Comparison of ENCODE assay signal across 21 cellular contexts in genomic region chr10:121556448-121556847, GRCh38. TPM values are rescaled to one million over a fixed set of nuclear protein-coding genes. Genes with fewer than 3 reads are reported as not detected.
A peak's percentile ranks its signal among the peaks of the same experiment; 100 is the strongest.
DNase-seq lines count a peak whose midpoint lies in the region; FAIRE-seq and TF ChIP-seq lines count a peak whose summit lies in the region.
"Had no signal": no experiment of that assay in that cellular context is flagged by ENCODE, and none has a peak within 500 bp of the region (broad histone marks: within the 10 kb centered on the region; RNA-seq: fewer than 3 reads in every experiment).

No MANE protein-coding gene starts in this region.

- H3K27ac ChIP-seq in temporal lobe (ENCODE audit: low read depth, low read length) (peak overlapping the region; percentile 38), kidney (ENCODE audit: low read depth in 2 of 2, low read length in 2 of 2) (peak overlapping the region in 1 of 2 donors; percentile 25)

- H3K9ac ChIP-seq in kidney (ENCODE audit: low read length in 2 of 2), result no peak overlapping the region

- no peaks in the 10 kb centered on the region for H3K36me3 ChIP-seq in kidney (ENCODE audit: control insufficient read depth in 1 of 2, insufficient read depth in 2 of 2, low read length in 2 of 2)

- no peaks in the 10 kb centered on the region for H3K9me3 Mint-ChIP-seq in mesothelial cell of epicardium

- no peaks in the 10 kb centered on the region for H3K27me3 Mint-ChIP-seq in mesothelial cell of epicardium (ENCODE audit: low read depth)

- H3K27ac Mint-ChIP-seq in mesothelial cell of epicardium, result peak overlapping the region; percentile 81

- H3K4me1 Mint-ChIP-seq in mesothelial cell of epicardium, result peaks cover 57% of the 10 kb centered on the region

- peaks cover 7 to 9% of the 10 kb centered on the region in 2 donors for H3K4me1 ChIP-seq in kidney (ENCODE audit: control insufficient read depth in 1 of 2, insufficient read depth in 1 of 2, low read depth in 1 of 2, low read length in 2 of 2)

- intact Hi-C loops in kidney (cut with DNase I), result no loop called here

- no peaks in the 10 kb centered on the region for H3K9me3 ChIP-seq in kidney (ENCODE audit: control insufficient read depth in 1 of 2, low read length in 2 of 2)

- H3K36me3 Mint-ChIP-seq in mesothelial cell of epicardium, result peaks cover 9% of the 10 kb centered on the region

- DNase-seq in NCI-H2171 treated with DMSO at 0.1 percent for 48 hours (lab: John Stamatoyannopoulos, UW) (peak; percentile 40), NCI-H2171 (lab: John Stamatoyannopoulos, UW) (no peak), SK-N-DZ (ENCODE audit: low spot score) (peak; percentile 46), mesothelial cell of epicardium (ENCODE audit: low spot score in 2 of 2, unreplicated experiment in 2 of 2) (no peak), NCI-H187 (lab: John Stamatoyannopoulos, UW) (no peak), cerebellum (ENCODE audit: low spot score) (no peak), kidney (no peak)
- DNase-seq: 8988T, DMS153, EL, KBM-7, NCI-H1048, NCI-H146, NCI-H2081 treated with DMSO at 0.1 percent for 48 hours, NCI-H2227 treated with DMSO at 0.1 percent for 48 hours, NCI-H524 treated with DMSO at 0.1 percent for 48 hours, SHP77 had no signal

- TF ChIP-seq CTCF in mesothelial cell of epicardium (IDR thresholded peaks at IDR 0.05; ENCODE audit: unreplicated experiment) (no peak), kidney (IDR thresholded peaks at IDR 0.05; ENCODE audit: borderline replicate concordance, extremely low read depth, insufficient read depth) (no peak)

- no peak for FAIRE-seq in kidney (lab: Jason Lieb, UNC)
- FAIRE-seq: GM19239, H54 had no signal

- H3K4me3 Mint-ChIP-seq in mesothelial cell of epicardium, result no peak overlapping the region

- H3K4me3 ChIP-seq in kidney (ENCODE audit: low read length in 2 of 2), result no peak overlapping the region

RNA-seq across cellular contexts. Expression of gene FGFR2, which starts 41.8 kb away (rescaled TPM):
- polyA plus RNA-seq in SK-N-DZ (2014; cell fraction: cytosol; rRNA removed), result 11.3 and 11.5 TPM in 2 replicates
- 12.0 and 20.8 TPM in 2 replicates for polyA plus RNA-seq in SK-N-DZ (2014; cell fraction: nucleus; rRNA removed)
- total RNA-seq in mesothelial cell of epicardium (78.0 to 88.3 TPM (median 83.2 TPM) in 3 replicates), temporal lobe (46.7 TPM), cerebellum (28.7 TPM), kidney (59.4 TPM)
- 20.2 TPM for polyA plus RNA-seq in kidney (ENCODE audit: insufficient read depth, low read depth, low replicate concordance)
- total RNA-seq: OCI-LY7 had no signal

Comparison
In these comparisons a context has a peak if more than half of its experiments do, and no peak if none do; other contexts are left out.
1. DNase-seq: peak in NCI-H2171 treated with DMSO at 0.1 percent for 48 hours (single experiment) and SK-N-DZ (single experiment); none in NCI-H2171 (single experiment), mesothelial cell of epicardium (0 of 2), NCI-H187 (0 of 2), cerebellum (single experiment) and kidney (single experiment).